9 cellular contexts compared by ENCODE assay signal in the genomic region with DNA sequence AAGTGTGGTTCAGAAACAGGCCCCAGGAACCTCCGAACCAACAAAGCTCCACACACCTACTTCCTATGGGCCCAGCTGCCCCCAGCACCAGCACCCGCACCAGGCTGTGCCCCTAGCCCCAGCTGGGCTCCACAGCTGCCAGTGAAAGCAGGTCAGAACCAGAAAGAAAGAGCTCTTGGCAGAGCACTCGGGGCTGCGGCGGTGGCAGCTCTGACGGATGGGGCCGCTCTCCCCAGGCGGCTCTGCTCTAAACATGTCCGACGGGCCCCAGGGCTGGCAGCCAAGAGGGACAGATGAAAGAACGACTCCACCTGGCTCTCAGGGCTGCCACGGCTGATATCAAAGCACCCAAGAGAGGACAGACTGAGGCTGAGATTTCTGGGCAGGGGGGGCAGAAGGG. TPM values are rescaled to one million over a fixed set of nuclear protein-coding genes. Genes with fewer than 3 reads are reported as not detected.
DNase-seq lines count a peak whose midpoint lies in the region; ATAC-seq and TF ChIP-seq lines count a peak whose summit lies in the region.
"Had no signal": no experiment of that assay in that cellular context is flagged by ENCODE, and none has a peak within 500 bp of the region (broad histone marks: within the 10 kb centered on the region; RNA-seq: fewer than 3 reads in every experiment).

No MANE protein-coding gene starts in this region.

- DNase-seq in HFFc6, result no peak
- no peak for DNase-seq in NT2/D1 (ENCODE audit: low read depth, low spot score)
- DNase-seq in hypothalamus (lab: John Stamatoyannopoulos, UW), result peak in 39 of 51 donors; percentile 27 to 80 (median 60)
- peak; percentile 39 for DNase-seq in putamen (ENCODE audit: low spot score)
- DNase-seq in hepatic stellate cell (ENCODE audit: low spot score), result no peak
- no peak for DNase-seq in foreskin melanocyte
- no peak for DNase-seq in activated gamma-delta T cell treated with Interleukin-2 at 50 U/mL for 16 hours

- no peak for TF ChIP-seq CTCF in HFFc6 (IDR thresholded peaks at IDR 0.05)

- H3K36me3 Mint-ChIP-seq in HFFc6 (ENCODE audit: low read depth), result peaks cover 5% of the 10 kb centered on the region; the same call in 1 of the 2 replicates

- H3K27ac Mint-ChIP-seq in HFFc6, result peak overlapping the region; percentile 90; the same call in 1 of the 2 replicates
- H3K27ac Mint-ChIP-seq: stimulated activated naive CD8-positive, alpha-beta T cell treated with anti-CD3 and anti-CD28 coated beads, Interleukin-15, Interleukin-2, amounts not matched to agents 100 ng/mL and 50 ng/mL, for 24 hours had no signal

- peaks cover 67% of the 10 kb centered on the region for H3K4me1 ChIP-seq in NT2/D1 (ENCODE audit: insufficient read depth, insufficient read length)

- no peaks in the 10 kb centered on the region for H3K9me3 Mint-ChIP-seq in HFFc6
- H3K9me3 Mint-ChIP-seq: stimulated activated naive CD8-positive, alpha-beta T cell treated with anti-CD3 and anti-CD28 coated beads, Interleukin-15, Interleukin-2, amounts not matched to agents 100 ng/mL and 50 ng/mL, for 24 hours had no signal

- peaks cover 40% of the 10 kb centered on the region for H3K4me1 Mint-ChIP-seq in HFFc6 (ENCODE audit: low read depth)

- peak overlapping the region; percentile 43 for H3K9ac ChIP-seq in NT2/D1 (ENCODE audit: insufficient read length, low read depth)

- no peaks in the 10 kb centered on the region for H3K9me3 ChIP-seq in NT2/D1 (ENCODE audit: insufficient read depth, low read length)

- no peak for ATAC-seq in HG03139 (IDR thresholded peaks at IDR 0.05; ENCODE audit: unreplicated experiment)

- no peaks in the 10 kb centered on the region for H3K36me3 ChIP-seq in NT2/D1 (ENCODE audit: insufficient read depth, insufficient read length, low read length)

- no peak overlapping the region for H3K4me3 ChIP-seq in NT2/D1 (ENCODE audit: insufficient read length, low read depth)

- no peaks in the 10 kb centered on the region for H3K27me3 ChIP-seq in NT2/D1 (ENCODE audit: insufficient read depth, insufficient read length)

- H3K27me3 Mint-ChIP-seq in HFFc6 (ENCODE audit: insufficient read depth), result peaks cover 7% of the 10 kb centered on the region
- H3K27me3 Mint-ChIP-seq: stimulated activated naive CD8-positive, alpha-beta T cell treated with anti-CD3 and anti-CD28 coated beads, Interleukin-15, Interleukin-2, amounts not matched to agents 100 ng/mL and 50 ng/mL, for 24 hours had no signal

- H3K4me3 Mint-ChIP-seq in HFFc6, result no peak overlapping the region
- H3K4me3 Mint-ChIP-seq: stimulated activated naive CD8-positive, alpha-beta T cell treated with anti-CD3 and anti-CD28 coated beads, Interleukin-15, Interleukin-2, amounts not matched to agents 100 ng/mL and 50 ng/mL, for 24 hours had no signal

RNA-seq across cellular contexts. Expression of a gene that starts 25.7 kb away (rescaled TPM):
- total RNA-seq in HFFc6 (2021; fragmentation: NEBNext Ultra II Directional; extraction: Animal tissue kit (Norgen Biotek cat#: 25700)), result 10 to 100 TPM; 30.3 to 43.4 (median 34.6) TPM

RNA-seq across cellular contexts. Expression of a gene that starts 39.3 kb away (rescaled TPM):
- total RNA-seq in HFFc6 (2021; fragmentation: NEBNext Ultra II Directional; extraction: Animal tissue kit (Norgen Biotek cat#: 25700)), result 10 to 100 TPM; 13.7 to 18.5 (median 16.3) TPM

Comparison
In these comparisons a context has a peak if more than half of its experiments do, and no peak if none do; other contexts are left out.
1. DNase-seq: peak in hypothalamus (39 of 51) and putamen (single experiment); none in HFFc6 (single experiment), NT2/D1 (single experiment), hepatic stellate cell (single experiment), foreskin melanocyte (single experiment) and activated gamma-delta T cell treated with Interleukin-2 at 50 U/mL for 16 hours (single experiment).